15 cellular contexts compared by ENCODE assay signal in genomic region chr2:112065486-112065885, GRCh38. TPM values are rescaled to one million over a fixed set of nuclear protein-coding genes. Genes with fewer than 3 reads are reported as not detected.
DNase-seq lines count a peak whose midpoint lies in the region; ATAC-seq and TF ChIP-seq lines count a peak whose summit lies in the region.
"Had no signal": no experiment of that assay in that cellular context is flagged by ENCODE, and none has a peak within 500 bp of the region (broad histone marks: within the 10 kb centered on the region; RNA-seq: fewer than 3 reads in every experiment).

No MANE protein-coding gene starts in this region.

- no peaks in the 10 kb centered on the region for H3K27me3 Mint-ChIP-seq in activated naive CD4-positive, alpha-beta T cell treated with anti-CD3 and anti-CD28 coated beads, Interleukin-2, amount 10 ng/mL, durations not matched to agents 7 days and 5 days

- H3K4me3 Mint-ChIP-seq in activated naive CD4-positive, alpha-beta T cell treated with anti-CD3 and anti-CD28 coated beads, Interleukin-2, amount 10 ng/mL, durations not matched to agents 7 days and 5 days, result no peak overlapping the region
- H3K4me3 Mint-ChIP-seq in stimulated activated effector memory CD8-positive, alpha-beta T cell treated with anti-CD3 and anti-CD28 coated beads, Interleukin-12 subunit alpha, Interleukin-12 subunit beta, amount 100 ng/mL, for 72 hours, result no peak overlapping the region

- no peak overlapping the region for H2AFZ ChIP-seq in OCI-LY3 (ENCODE audit: low read depth, low read length)

- H3K4me1 ChIP-seq in OCI-LY3 (ENCODE audit: low read length) (peaks cover 48% of the 10 kb centered on the region), adipocyte (ENCODE audit: control insufficient read depth, insufficient read depth, low read length) (peaks cover 16% of the 10 kb centered on the region), gastrocnemius medialis (no peaks in the 10 kb centered on the region)

- TF ChIP-seq CTCF in OCI-LY3 (IDR thresholded peaks at IDR 0.05; ENCODE audit: low read depth, low read length) (no peak), gastrocnemius medialis (IDR thresholded peaks at IDR 0.05 in 4 of 5, conservative IDR thresholded peaks at IDR 0.05 in 1 of 5) (no peak)

- H3K36me3 ChIP-seq in OCI-LY3 (replicated peaks; ENCODE audit: low read depth, low read length) (peaks cover 59% of the 10 kb centered on the region), adipocyte (ENCODE audit: control insufficient read depth, insufficient read depth, low read length, severe bottlenecking) (peaks cover 77% of the 10 kb centered on the region), gastrocnemius medialis (peaks cover 0 to 25% of the 10 kb centered on the region in 2 donors)

- no peak for ATAC-seq in stimulated activated effector memory CD8-positive, alpha-beta T cell treated with anti-CD3 and anti-CD28 coated beads, Interleukin-12 subunit alpha, Interleukin-12 subunit beta, amount 100 ng/mL, for 72 hours
- no peak for ATAC-seq in gastrocnemius medialis
- no peak for ATAC-seq in HG03280 (IDR thresholded peaks at IDR 0.05; ENCODE audit: unreplicated experiment)
- ATAC-seq: body of pancreas, heart left ventricle had no signal

- peaks cover 74% of the 10 kb centered on the region for H3K36me3 Mint-ChIP-seq in activated naive CD4-positive, alpha-beta T cell treated with anti-CD3 and anti-CD28 coated beads, Interleukin-2, amount 10 ng/mL, durations not matched to agents 7 days and 5 days
- peaks cover 99% of the 10 kb centered on the region for H3K36me3 Mint-ChIP-seq in stimulated activated effector memory CD8-positive, alpha-beta T cell treated with anti-CD3 and anti-CD28 coated beads, Interleukin-12 subunit alpha, Interleukin-12 subunit beta, amount 100 ng/mL, for 72 hours

- intact Hi-C loops in gastrocnemius medialis (cut with DNase I; ENCODE audit: low total_unique reads), result no loop called here

- DNase-seq in activated naive CD4-positive, alpha-beta T cell treated with anti-CD3 and anti-CD28 coated beads, Interleukin-2, amount 10 ng/mL, durations not matched to agents 7 days and 5 days, result no peak
- no peak for DNase-seq in activated naive CD4-positive, alpha-beta T cell treated with anti-CD3 and anti-CD28 coated beads, Interleukin-2, amount 50 U/mL, for 16 hours
- no peak for DNase-seq in adipocyte (ENCODE audit: low read depth)
- no peak for DNase-seq in stimulated activated effector memory CD8-positive, alpha-beta T cell treated with anti-CD3 and anti-CD28 coated beads, Interleukin-12 subunit alpha, Interleukin-12 subunit beta, amount 100 ng/mL, for 72 hours (ENCODE audit: low spot score in 2 of 2)
- no peak for DNase-seq in gastrocnemius medialis
- no peak for DNase-seq in germinal center (ENCODE audit: low spot score)
- DNase-seq: activated CD4-positive, alpha-beta T cell treated with anti-CD3 and anti-CD28 coated beads for 48 hours; body of pancreas; heart left ventricle; NCI-H1417 treated with DMSO at 0.1 percent for 48 hours; Right ventricle myocardium superior; T-helper 9 cell had no signal

- H3K4me3 ChIP-seq in OCI-LY3 (ENCODE audit: low read length) (no peak overlapping the region), adipocyte (ENCODE audit: low read length) (no peak overlapping the region), gastrocnemius medialis (no peak overlapping the region)
- H3K4me3 ChIP-seq: body of pancreas, coronary artery, heart left ventricle had no signal

- 0 out of 2 replicates have a peak, but pooled peaks cover 7% of the 10 kb centered on the region for H3K79me2 ChIP-seq in OCI-LY3 (ENCODE audit: low read length)

- H3K27ac ChIP-seq in OCI-LY3 (ENCODE audit: low read length), result no peak overlapping the region
- H3K27ac ChIP-seq in gastrocnemius medialis, result no peak overlapping the region
- H3K27ac ChIP-seq: body of pancreas, coronary artery, heart left ventricle had no signal

- H3K27me3 ChIP-seq in OCI-LY3 (ENCODE audit: low read depth, low read length), result no peaks in the 10 kb centered on the region
- no peaks in the 10 kb centered on the region for H3K27me3 ChIP-seq in adipocyte (replicated peaks; ENCODE audit: control insufficient read depth, insufficient read depth, low read length)
- no peaks in the 10 kb centered on the region for H3K27me3 ChIP-seq in gastrocnemius medialis
- H3K27me3 ChIP-seq: body of pancreas, heart left ventricle had no signal

- CTCF ChIA-PET in activated naive CD4-positive, alpha-beta T cell treated with anti-CD3 and anti-CD28 coated beads, Interleukin-2, amount 10 ng/mL, durations not matched to agents 7 days and 5 days (lab: Charles Lee), result no interaction called here

- peaks cover 32% of the 10 kb centered on the region for H3K4me1 Mint-ChIP-seq in activated naive CD4-positive, alpha-beta T cell treated with anti-CD3 and anti-CD28 coated beads, Interleukin-2, amount 10 ng/mL, durations not matched to agents 7 days and 5 days
- H3K4me1 Mint-ChIP-seq in stimulated activated effector memory CD8-positive, alpha-beta T cell treated with anti-CD3 and anti-CD28 coated beads, Interleukin-12 subunit alpha, Interleukin-12 subunit beta, amount 100 ng/mL, for 72 hours, result peaks cover 45% of the 10 kb centered on the region

- no peak for TF ChIP-seq POLR2A in gastrocnemius medialis (IDR thresholded peaks at IDR 0.05)

- in situ Hi-C loops in gastrocnemius medialis (cut with MboI; ENCODE audit: low sequenced_read_pairs in 4 of 4), result no loop called here

- H3K27ac Mint-ChIP-seq in activated naive CD4-positive, alpha-beta T cell treated with anti-CD3 and anti-CD28 coated beads, Interleukin-2, amount 10 ng/mL, durations not matched to agents 7 days and 5 days, result peak overlapping the region; percentile 63
- peak overlapping the region; percentile 50 for H3K27ac Mint-ChIP-seq in stimulated activated effector memory CD8-positive, alpha-beta T cell treated with anti-CD3 and anti-CD28 coated beads, Interleukin-12 subunit alpha, Interleukin-12 subunit beta, amount 100 ng/mL, for 72 hours

- H3K4me2 ChIP-seq in OCI-LY3 (ENCODE audit: low read length), result 0 out of 2 replicates have a peak overlapping the region, but pooled peaks have one; percentile 2

- no peaks in the 10 kb centered on the region for H4K20me1 ChIP-seq in OCI-LY3 (ENCODE audit: insufficient read depth, low read length)

- peaks cover 6% of the 10 kb centered on the region for H3K9me3 Mint-ChIP-seq in activated naive CD4-positive, alpha-beta T cell treated with anti-CD3 and anti-CD28 coated beads, Interleukin-2, amount 10 ng/mL, durations not matched to agents 7 days and 5 days
- H3K9me3 Mint-ChIP-seq in stimulated activated effector memory CD8-positive, alpha-beta T cell treated with anti-CD3 and anti-CD28 coated beads, Interleukin-12 subunit alpha, Interleukin-12 subunit beta, amount 100 ng/mL, for 72 hours, result peaks cover 6% of the 10 kb centered on the region

- no peak overlapping the region for H3K9ac ChIP-seq in OCI-LY3 (ENCODE audit: low read length)
- peak overlapping the region; percentile 53 for H3K9ac ChIP-seq in adipocyte (ENCODE audit: low read length)

- H3K9me3 ChIP-seq in OCI-LY3 (ENCODE audit: insufficient read depth, low read length), result no peaks in the 10 kb centered on the region
- H3K9me3 ChIP-seq in adipocyte (ENCODE audit: control insufficient read depth, low read length), result no peaks in the 10 kb centered on the region
- H3K9me3 ChIP-seq in gastrocnemius medialis, result no peaks in the 10 kb centered on the region
- H3K9me3 ChIP-seq: body of pancreas had no signal

RNA-seq across cellular contexts. Expression of gene TMEM87B, which starts 10.4 kb away (rescaled TPM):
- 1 to 10 TPM; 2.6 to 5.0 (median 3.1) TPM for total RNA-seq in gastrocnemius medialis
